2 cellular contexts compared by ENCODE assay signal in the genomic region with DNA sequence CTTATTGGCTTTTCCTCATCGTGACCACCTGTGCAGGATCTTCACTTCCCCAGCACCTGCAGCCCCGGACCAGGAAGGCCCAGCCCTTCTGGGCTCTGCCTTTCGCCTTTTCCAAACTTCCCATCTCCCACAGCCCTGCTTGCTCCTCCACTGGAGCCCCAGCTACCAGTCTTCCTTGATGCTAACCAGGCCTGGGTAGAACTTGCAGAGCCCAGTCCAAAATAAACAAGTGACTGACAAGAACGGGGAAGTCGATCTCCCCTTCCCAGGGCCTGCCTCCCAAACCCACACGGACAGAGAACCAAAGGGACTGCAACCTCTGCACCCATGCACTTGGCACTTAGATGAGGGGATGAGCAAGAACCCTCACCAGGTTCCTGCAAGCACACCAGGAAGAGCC.
TF ChIP-seq lines count a peak whose summit lies in the region.

No MANE protein-coding gene starts in this region.

TF ChIP-seq in SK-N-SH, 30 proteins besides CTCF, POLR2A, EP300 and RAD21 (continued from another document and continues in another):
- TF ChIP-seq REST (IDR thresholded peaks at IDR 0.05; ENCODE audit: low read depth, low read length) (no peak), GABPA (IDR thresholded peaks at IDR 0.05; ENCODE audit: low read depth) (no peak), FOXM1 (IDR thresholded peaks at IDR 0.05; ENCODE audit: low read depth) (no peak), GATA2 (CRISPR knock-in tag; IDR thresholded peaks at IDR 0.05) (no peak), FOSL2 (IDR thresholded peaks at IDR 0.05; ENCODE audit: borderline replicate concordance, low read depth) (no peak), TEAD4 (IDR thresholded peaks at IDR 0.05; ENCODE audit: borderline replicate concordance, insufficient read depth) (no peak), EZH2phosphoT487 (IDR thresholded peaks at IDR 0.05; ENCODE audit: borderline replicate concordance, low read depth) (no peak), TCF12 (IDR thresholded peaks at IDR 0.05) (peak; percentile 75), NRF1 (IDR thresholded peaks at IDR 0.05; ENCODE audit: low read depth, low read length) (no peak), USF2 (IDR thresholded peaks at IDR 0.05; ENCODE audit: borderline replicate concordance, low read depth, low read length) (no peak), TAF1 (IDR thresholded peaks at IDR 0.05; ENCODE audit: borderline replicate concordance, low read depth, low read length) (no peak), YY1 (IDR thresholded peaks at IDR 0.05; ENCODE audit: low read depth) (no peak), SIN3A (IDR thresholded peaks at IDR 0.05; ENCODE audit: borderline replicate concordance, low read depth, low read length) (no peak), CHD2 (IDR thresholded peaks at IDR 0.05; ENCODE audit: low read length, partially characterized antibody) (no peak), PBX3 (IDR thresholded peaks at IDR 0.05) (peak; percentile 53), JUND (IDR thresholded peaks at IDR 0.05) (no peak), RFX5 (IDR thresholded peaks at IDR 0.05; ENCODE audit: low read length) (no peak), MXI1 (IDR thresholded peaks at IDR 0.05; ENCODE audit: low read depth, low read length) (no peak), RXRA (IDR thresholded peaks at IDR 0.05; ENCODE audit: borderline replicate concordance, low read depth) (no peak), IRF3 (IDR thresholded peaks at IDR 0.05; ENCODE audit: low read depth, low read length) (no peak)
- TF ChIP-seq, protein P1, sequence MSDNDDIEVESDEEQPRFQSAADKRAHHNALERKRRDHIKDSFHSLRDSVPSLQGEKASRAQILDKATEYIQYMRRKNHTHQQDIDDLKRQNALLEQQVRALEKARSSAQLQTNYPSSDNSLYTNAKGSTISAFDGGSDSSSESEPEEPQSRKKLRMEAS (IDR thresholded peaks at IDR 0.05; ENCODE audit: low read depth): no peak
- TF ChIP-seq, protein P2, sequence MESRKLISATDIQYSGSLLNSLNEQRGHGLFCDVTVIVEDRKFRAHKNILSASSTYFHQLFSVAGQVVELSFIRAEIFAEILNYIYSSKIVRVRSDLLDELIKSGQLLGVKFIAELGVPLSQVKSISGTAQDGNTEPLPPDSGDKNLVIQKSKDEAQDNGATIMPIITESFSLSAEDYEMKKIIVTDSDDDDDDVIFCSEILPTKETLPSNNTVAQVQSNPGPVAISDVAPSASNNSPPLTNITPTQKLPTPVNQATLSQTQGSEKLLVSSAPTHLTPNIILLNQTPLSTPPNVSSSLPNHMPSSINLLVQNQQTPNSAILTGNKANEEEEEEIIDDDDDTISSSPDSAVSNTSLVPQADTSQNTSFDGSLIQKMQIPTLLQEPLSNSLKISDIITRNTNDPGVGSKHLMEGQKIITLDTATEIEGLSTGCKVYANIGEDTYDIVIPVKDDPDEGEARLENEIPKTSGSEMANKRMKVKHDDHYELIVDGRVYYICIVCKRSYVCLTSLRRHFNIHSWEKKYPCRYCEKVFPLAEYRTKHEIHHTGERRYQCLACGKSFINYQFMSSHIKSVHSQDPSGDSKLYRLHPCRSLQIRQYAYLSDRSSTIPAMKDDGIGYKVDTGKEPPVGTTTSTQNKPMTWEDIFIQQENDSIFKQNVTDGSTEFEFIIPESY (IDR thresholded peaks at IDR 0.05; ENCODE audit: borderline replicate concordance, low read depth): no peak

TF ChIP-seq in SK-N-SH treated with all-trans-retinoic acid at 6 μM for 48 hours, 23 proteins besides CTCF, POLR2A, EP300 and RAD21 (continued from another document):
- no peak for TF ChIP-seq TSHZ2 (CRISPR knock-in tag; IDR thresholded peaks at IDR 0.05)
- TF ChIP-seq SNAI2 (CRISPR knock-in tag; IDR thresholded peaks at IDR 0.05): no peak
- no peak for TF ChIP-seq ZNF8 (CRISPR knock-in tag; IDR thresholded peaks at IDR 0.05)
- no peak for TF ChIP-seq ZFP30 (CRISPR knock-in tag; IDR thresholded peaks at IDR 0.05)
